8 cellular contexts compared by ENCODE assay signal in genomic region chr1:8217011-8217711, GRCh38.
A peak's percentile ranks its signal among the peaks of the same experiment; 100 is the strongest.
DNase-seq lines count a peak whose midpoint lies in the region; ATAC-seq lines count a peak whose summit lies in the region.

No MANE protein-coding gene starts in this region.

- H2AFZ ChIP-seq in GM23248 = peak overlapping the region; percentile 71

- peak; percentile 62 for DNase-seq in GM23248
- peak; percentile 24 to 37 for DNase-seq in stimulated activated CD4-positive, alpha-beta T cell treated with anti-CD3 and anti-CD28 coated beads, Interleukin-2, amount 100 ng/mL, for 24 hours
- no peak for DNase-seq in NCI-H2107 (lab: John Stamatoyannopoulos, UW)

- no peak overlapping the region for H3K27ac Mint-ChIP-seq in activated naive CD8-positive, alpha-beta T cell

- peaks cover 28% of the 10 kb centered on the region for H3K27me3 Mint-ChIP-seq in activated naive CD8-positive, alpha-beta T cell

- H3K9me2 ChIP-seq in GM23248 (ENCODE audit: insufficient read depth) = no peaks in the 10 kb centered on the region

- H3K27ac ChIP-seq in GM23248 (no peak overlapping the region), iPS-18a (ENCODE audit: low read length) (no peak overlapping the region)

- H3F3A ChIP-seq in GM23248 (ENCODE audit: insufficient read depth) = 0 out of 2 replicates have a peak, but pooled peaks cover 2% of the 10 kb centered on the region

- H3K4me1 Mint-ChIP-seq in activated naive CD8-positive, alpha-beta T cell (ENCODE audit: low read depth) = peaks cover 10% of the 10 kb centered on the region

- 12 to 17% methylated on average over 33 to 44 of the region's 70 CpGs for WGBS in GM23248 (ENCODE audit: low coverage in 1 of 2, low lambda C conversion rate in 2 of 2, missing lambda C conversion rate in 2 of 2), 2 experiments

- H3K36me3 Mint-ChIP-seq in activated naive CD8-positive, alpha-beta T cell = no peaks in the 10 kb centered on the region

- H3K9ac ChIP-seq in GM23248 (peak overlapping the region; percentile 57), iPS-18a (ENCODE audit: low read length) (peak overlapping the region; percentile 34)

- H3K36me3 ChIP-seq in GM23248 (ENCODE audit: low read depth) = no peaks in the 10 kb centered on the region
- H3K36me3 ChIP-seq in iPS-18a (ENCODE audit: control insufficient read depth, low read depth, low read length) = no peaks in the 10 kb centered on the region

- H3K4me1 ChIP-seq in GM23248 (ENCODE audit: insufficient read depth) = peaks cover 12% of the 10 kb centered on the region
- H3K4me1 ChIP-seq in iPS-18a (ENCODE audit: control insufficient read depth, low read depth, low read length) = peaks cover 8% of the 10 kb centered on the region

- H4K20me1 ChIP-seq in GM23248 (ENCODE audit: insufficient read depth) = no peaks in the 10 kb centered on the region

- in situ Hi-C loops in GM23248 (cut with MboI) = no loop called here

- H3K27me3 ChIP-seq in GM23248 (replicated peaks; ENCODE audit: insufficient read depth) = no peaks in the 10 kb centered on the region
- H3K27me3 ChIP-seq in iPS-18a (ENCODE audit: control insufficient read depth, insufficient read depth, low read length) = peaks cover 14% of the 10 kb centered on the region

- no peak for ATAC-seq in GM18520 (IDR thresholded peaks at IDR 0.05; ENCODE audit: unreplicated experiment)
- no peak for ATAC-seq in HG03097 (IDR thresholded peaks at IDR 0.05; ENCODE audit: low FRiP score, unreplicated experiment)
- ATAC-seq in HG03280 (IDR thresholded peaks at IDR 0.05; ENCODE audit: unreplicated experiment) = no peak

- H3K9me3 Mint-ChIP-seq in activated naive CD8-positive, alpha-beta T cell (ENCODE audit: low read depth) = no peaks in the 10 kb centered on the region

- H3K9me3 ChIP-seq in GM23248 (ENCODE audit: low read depth) (no peaks in the 10 kb centered on the region), iPS-18a (ENCODE audit: control insufficient read depth, low read depth, low read length) (no peaks in the 10 kb centered on the region)

- H3K4me3 Mint-ChIP-seq in activated naive CD8-positive, alpha-beta T cell = peak overlapping the region; percentile 74

- H3K79me2 ChIP-seq in GM23248 (ENCODE audit: insufficient read depth) = no peaks in the 10 kb centered on the region

- H3K4me2 ChIP-seq in GM23248 (ENCODE audit: unreplicated experiment) = peak overlapping the region; percentile 49

- H3K4me3 ChIP-seq in GM23248 (peak overlapping the region; percentile 52), iPS-18a (ENCODE audit: low read length) (peak overlapping the region; percentile 37)
